11 cellular contexts compared by ENCODE assay signal in genomic region chr6:137871299-137871698, GRCh38. TPM values are rescaled to one million over a fixed set of nuclear protein-coding genes. Genes with fewer than 3 reads are reported as not detected.
A peak's percentile ranks its signal among the peaks of the same experiment; 100 is the strongest.
DNase-seq lines count a peak whose midpoint lies in the region; ATAC-seq and TF ChIP-seq lines count a peak whose summit lies in the region.
"Had no signal": no experiment of that assay in that cellular context is flagged by ENCODE, and none has a peak within 500 bp of the region (broad histone marks: within the 10 kb centered on the region; RNA-seq: fewer than 3 reads in every experiment).

No MANE protein-coding gene starts in this region.

- TF ChIP-seq POLR2A in ovary (IDR thresholded peaks at IDR 0.05), result no peak

- peaks cover 0 to 12% of the 10 kb centered on the region in 2 donors for H3K27me3 Mint-ChIP-seq in CD8-positive, alpha-beta memory T cell
- H3K27me3 Mint-ChIP-seq in effector memory CD8-positive, alpha-beta T cell, result no peaks in the 10 kb centered on the region

- H3K27ac ChIP-seq in CD8-positive, alpha-beta memory T cell (ENCODE audit: low read depth, low read length), result peak overlapping the region; percentile 97
- no peak overlapping the region for H3K27ac ChIP-seq in OCI-LY7 (ENCODE audit: low read depth, low read length, poor library complexity, severe bottlenecking)
- peak overlapping the region in 1 of 2 donors; percentile 28 for H3K27ac ChIP-seq in ovary
- H3K27ac ChIP-seq: RWPE1 had no signal

- peaks cover 55 to 82% (median 78%) of the 10 kb centered on the region in 3 donors for H3K4me1 Mint-ChIP-seq in CD8-positive, alpha-beta memory T cell
- peaks cover 57 to 67% of the 10 kb centered on the region in 2 donors for H3K4me1 Mint-ChIP-seq in effector memory CD8-positive, alpha-beta T cell (ENCODE audit: low read depth in 2 of 2)

- peaks cover 60% of the 10 kb centered on the region for H3K4me1 ChIP-seq in CD8-positive, alpha-beta memory T cell (ENCODE audit: insufficient read depth, low read length)
- H3K4me1 ChIP-seq in OCI-LY7 (ENCODE audit: insufficient read depth, low read length, poor library complexity, severe bottlenecking) (peaks cover 52% of the 10 kb centered on the region), ovary (ENCODE audit: insufficient read depth) (peaks cover 10% of the 10 kb centered on the region)

- H3K36me3 ChIP-seq in CD8-positive, alpha-beta memory T cell (ENCODE audit: insufficient read depth, low read length), result peaks cover 38% of the 10 kb centered on the region
- H3K36me3 ChIP-seq in OCI-LY7 (ENCODE audit: insufficient read depth, low read length), result peaks cover 54% of the 10 kb centered on the region
- no peaks in the 10 kb centered on the region for H3K36me3 ChIP-seq in ovary

- peaks cover 60% of the 10 kb centered on the region for H3K79me2 ChIP-seq in OCI-LY7 (ENCODE audit: insufficient read depth, low read depth, low read length)

- CTCF ChIA-PET in CD8-positive, alpha-beta memory T cell (lab: Charles Lee), result interaction anchor here (0.6 to 7.3 kb wide), 15 partner anchors 8 to 166 kb away, joined by 3 to 85 read pairs (median 4); no protein-coding TSS in a partner anchor
- CTCF ChIA-PET in OCI-LY7 (lab: Charles Lee; ENCODE audit: unreplicated experiment), result interaction anchor here (1.5 to 1.6 kb wide), 3 partner anchors 79 to 104 kb away, joined by 3 to 5 read pairs (median 4); no protein-coding TSS in a partner anchor

- intact Hi-C loops in OCI-LY7 (cut with micrococcal nuclease; ENCODE audit: unreplicated experiment), result no loop called here
- intact Hi-C loops in ovary (cut with DNase I), result loop anchor here in 2 of 4 donors (5.0 to 10.0 kb wide), 2 partner anchors 74 to 164 kb away; no protein-coding TSS in a partner anchor

- H3K27me3 ChIP-seq in CD8-positive, alpha-beta memory T cell (ENCODE audit: insufficient read depth, low read length, poor library complexity, severe bottlenecking), result no peaks in the 10 kb centered on the region
- no peaks in the 10 kb centered on the region for H3K27me3 ChIP-seq in ovary

- ATAC-seq in effector memory CD8-positive, alpha-beta T cell (replicated peaks), result no peak
- no peak for ATAC-seq in SK-N-SH treated with all-trans-retinoic acid at 6 μM for 48 hours

- WGBS in ovary, 3 donors, result 30 to 52% (median 30%) methylated on average over 10 of the region's 10 CpGs

- POLR2A ChIA-PET in CD8-positive, alpha-beta memory T cell (lab: Charles Lee), result interaction anchor here (1.0 to 1.2 kb wide), 2 partner anchors 10 to 11 kb away, joined by 3 to 4 read pairs; no protein-coding TSS in a partner anchor
- POLR2A ChIA-PET in OCI-LY7 (lab: Charles Lee), result interaction anchor here (0.7 to 2.7 kb wide), 8 partner anchors 10 to 172 kb away, joined by 3 to 11 read pairs (median 4); no protein-coding TSS in a partner anchor

- peak in 2 of 5 donors; percentile 28 to 35 for DNase-seq in CD8-positive, alpha-beta memory T cell
- no peak for DNase-seq in OCI-LY7 (ENCODE audit: low spot score)
- DNase-seq in effector memory CD8-positive, alpha-beta T cell, result peak in 2 of 3 experiments; percentile 33 to 44
- DNase-seq in ovary, result no peak
- DNase-seq in NCI-H2196 (lab: John Stamatoyannopoulos, UW; ENCODE audit: unreplicated experiment), result no peak
- no peak for DNase-seq in NCI-H128 (lab: John Stamatoyannopoulos, UW; ENCODE audit: unreplicated experiment)
- DNase-seq in HCEC 1CT, result no peak
- DNase-seq: mesendoderm, NCI-H1417 had no signal

- no peak overlapping the region for H2AFZ ChIP-seq in OCI-LY7 (ENCODE audit: low read length)

- peak overlapping the region; percentile 93 to 99 (median 94) for H3K4me3 Mint-ChIP-seq in CD8-positive, alpha-beta memory T cell
- peak overlapping the region; percentile 79 to 95 for H3K4me3 Mint-ChIP-seq in effector memory CD8-positive, alpha-beta T cell

- H4K20me1 ChIP-seq in OCI-LY7 (ENCODE audit: insufficient read depth, low read length), result peaks cover 7% of the 10 kb centered on the region; the same call in 1 of the 2 replicates

- no peak for TF ChIP-seq EP300 in ovary (IDR thresholded peaks at IDR 0.05)

- peaks cover 44 to 94% (median 50%) of the 10 kb centered on the region in 3 donors for H3K36me3 Mint-ChIP-seq in CD8-positive, alpha-beta memory T cell
- H3K36me3 Mint-ChIP-seq in effector memory CD8-positive, alpha-beta T cell (ENCODE audit: insufficient read depth), result peaks cover 100% of the 10 kb centered on the region

- H3K9me3 Mint-ChIP-seq in CD8-positive, alpha-beta memory T cell, result peaks cover 0 to 5% (median 0%) of the 10 kb centered on the region in 5 donors
- H3K9me3 Mint-ChIP-seq in effector memory CD8-positive, alpha-beta T cell, result no peaks in the 10 kb centered on the region

- H3K9me2 ChIP-seq in OCI-LY7 (ENCODE audit: insufficient read depth, low read length), result no peaks in the 10 kb centered on the region

- H3K9me3 ChIP-seq in CD8-positive, alpha-beta memory T cell (ENCODE audit: low read length), result no peaks in the 10 kb centered on the region
- H3K9me3 ChIP-seq in OCI-LY7 (ENCODE audit: low read length) (no peaks in the 10 kb centered on the region), ovary (no peaks in the 10 kb centered on the region)

- peak overlapping the region; percentile 79 for H3K4me2 ChIP-seq in OCI-LY7 (ENCODE audit: low read length)

- no TSS peak for BruUV-seq in OCI-LY7 (replicated peaks; lab: Mats Ljungman, UMichigan)

- H3K4me3 ChIP-seq in CD8-positive, alpha-beta memory T cell (ENCODE audit: low read length), result peak overlapping the region; percentile 98
- H3K4me3 ChIP-seq in OCI-LY7 (ENCODE audit: low read depth, low read length, poor library complexity, severe bottlenecking), result peak overlapping the region; percentile 85
- H3K4me3 ChIP-seq in ovary, result peak overlapping the region; percentile 93

- peak overlapping the region; percentile 86 to 99 (median 98) for H3K27ac Mint-ChIP-seq in CD8-positive, alpha-beta memory T cell
- H3K27ac Mint-ChIP-seq in effector memory CD8-positive, alpha-beta T cell, result peak overlapping the region; percentile 97 to 100

- no peak for TF ChIP-seq CTCF in OCI-LY7 (conservative IDR thresholded peaks at IDR 0.05; ENCODE audit: low read length)
- TF ChIP-seq CTCF in ovary (IDR thresholded peaks at IDR 0.05), result no peak

TF ChIP-seq in SK-N-SH treated with all-trans-retinoic acid at 6 μM for 48 hours, 23 proteins besides CTCF, POLR2A, EP300 and RAD21:
- TF ChIP-seq PATZ1 (CRISPR knock-in tag; IDR thresholded peaks at IDR 0.05; ENCODE audit: borderline replicate concordance) (no peak), GLIS3 (CRISPR knock-in tag; IDR thresholded peaks at IDR 0.05) (no peak), ISL1 (CRISPR knock-in tag; IDR thresholded peaks at IDR 0.05) (no peak), POU6F1 (CRISPR knock-in tag; IDR thresholded peaks at IDR 0.05; ENCODE audit: borderline replicate concordance, low read depth) (no peak), OSR1 (CRISPR knock-in tag; IDR thresholded peaks at IDR 0.05) (no peak), RARB (CRISPR knock-in tag; IDR thresholded peaks at IDR 0.05) (no peak), SNAI2 (CRISPR knock-in tag; IDR thresholded peaks at IDR 0.05) (no peak), CSDC2 (CRISPR knock-in tag; IDR thresholded peaks at IDR 0.05) (no peak), ZNF565 (CRISPR knock-in tag; conservative IDR thresholded peaks at IDR 0.05; ENCODE audit: low read depth) (no peak), ZNF8 (CRISPR knock-in tag; IDR thresholded peaks at IDR 0.05) (no peak), BACH2 (CRISPR knock-in tag; IDR thresholded peaks at IDR 0.05; ENCODE audit: borderline replicate concordance) (no peak), TCF4 (CRISPR knock-in tag; IDR thresholded peaks at IDR 0.05; ENCODE audit: borderline replicate concordance) (no peak), ESRRG (CRISPR knock-in tag; IDR thresholded peaks at IDR 0.05) (no peak)
TF ChIP-seq in SK-N-SH treated with all-trans-retinoic acid at 6 μM for 48 hours: peak in this region for 0.

RNA-seq across cellular contexts. Expression of gene TNFAIP3, which starts 4.2 kb away (rescaled TPM):
- 100 to 1,000 TPM; 267 to 298 TPM for total RNA-seq in CD8-positive, alpha-beta memory T cell
- polyA plus RNA-seq in CD8-positive, alpha-beta memory T cell, result 127 TPM
- 7.0 and 8.8 TPM in 2 replicates for total RNA-seq in OCI-LY7 (2014; rRNA removed; shearing (Covaris generic))
- 23.6 and 28.3 TPM in 2 replicates for total RNA-seq in OCI-LY7 (2022)
- total RNA-seq in ovary, result 100 to 1,000 TPM in 3 of 7 donors, 10 to 100 TPM in 4; 57.3 to 206 (median 99.5) TPM
- polyA plus RNA-seq in ovary, result 10 to 100 TPM; 35.4 to 58.0 TPM

Comparison
In these comparisons a context has a peak if more than half of its experiments do, and no peak if none do; other contexts are left out.
1. DNase-seq: peak in effector memory CD8-positive, alpha-beta T cell (2 of 3); none in OCI-LY7 (single experiment), ovary (0 of 5), NCI-H2196 (single experiment), NCI-H128 (single experiment) and HCEC 1CT (single experiment).
2. Peak in every context shown above with its lines, with median percentiles within 50 percentile points of each other: H3K4me3 ChIP-seq.